In genomic region chr6:34961082-34961481, GRCh38 we compare ENCODE assay signal across 17 cellular contexts.
DNase-seq lines count a peak whose midpoint lies in the region; ATAC-seq and TF ChIP-seq lines count a peak whose summit lies in the region.
"Had no signal": no experiment of that assay in that cellular context is flagged by ENCODE, and none has a peak within 500 bp of the region (broad histone marks: within the 10 kb centered on the region; RNA-seq: fewer than 3 reads in every experiment).

No MANE protein-coding gene starts in this region.

- no peak overlapping the region for H3K4me3 Mint-ChIP-seq in nephron progenitor cell
- H3K4me3 Mint-ChIP-seq: CD4-positive, CD25-positive, alpha-beta regulatory T cell; HFFc6 had no signal

- peaks cover 92% of the 10 kb centered on the region for H3K4me1 ChIP-seq in left ventricle myocardium inferior
- peaks cover 0 to 66% of the 10 kb centered on the region in 2 donors for H3K4me1 ChIP-seq in right atrium auricular region
- H3K4me1 ChIP-seq in upper lobe of left lung = peaks cover 34 to 52% (median 47%) of the 10 kb centered on the region in 4 donors
- H3K4me1 ChIP-seq: A549 had no signal

- no peaks in the 10 kb centered on the region for H3K36me3 Mint-ChIP-seq in nephron progenitor cell (ENCODE audit: low read depth)

- ATAC-seq in Right ventricle myocardium inferior (no peak), upper lobe of left lung (ENCODE audit: low FRiP score in 2 of 2) (no peak)
- ATAC-seq: A549 had no signal

- peaks cover 4% of the 10 kb centered on the region for H3K27me3 Mint-ChIP-seq in nephron progenitor cell (ENCODE audit: low read depth, poor library complexity)
- H3K27me3 Mint-ChIP-seq: CD4-positive, CD25-positive, alpha-beta regulatory T cell had no signal

- intact Hi-C loops in left ventricle myocardium inferior (cut with micrococcal nuclease) = no loop called here
- intact Hi-C loops in Right ventricle myocardium inferior (cut with DNase I) = no loop called here

- H3K27ac ChIP-seq in left ventricle myocardium inferior (replicated peaks) (peak overlapping the region; percentile 76), right atrium auricular region (peak overlapping the region; percentile 31 to 37), upper lobe of left lung (peak overlapping the region; percentile 2 to 67 (median 39))
- H3K27ac ChIP-seq: A549 had no signal

- H3K9me3 Mint-ChIP-seq in nephron progenitor cell = no peaks in the 10 kb centered on the region
- H3K9me3 Mint-ChIP-seq: CD4-positive, CD25-positive, alpha-beta regulatory T cell; HFFc6 had no signal

- TF ChIP-seq CTCF in left ventricle myocardium inferior (IDR thresholded peaks at IDR 0.05; ENCODE audit: borderline replicate concordance) = no peak
- TF ChIP-seq CTCF in right atrium auricular region (IDR thresholded peaks at IDR 0.05) = no peak
- TF ChIP-seq CTCF in nephron progenitor cell (IDR thresholded peaks at IDR 0.05) = no peak
- TF ChIP-seq CTCF in upper lobe of left lung (IDR thresholded peaks at IDR 0.05) = no peak

- H3K27me3 ChIP-seq in left ventricle myocardium inferior (ENCODE audit: low read depth) (no peaks in the 10 kb centered on the region), right atrium auricular region (no peaks in the 10 kb centered on the region), upper lobe of left lung (no peaks in the 10 kb centered on the region)
- H3K27me3 ChIP-seq: MG63 had no signal

- H3K4me3 ChIP-seq in left ventricle myocardium inferior (no peak overlapping the region), right atrium auricular region (no peak overlapping the region), upper lobe of left lung (no peak overlapping the region)
- H3K4me3 ChIP-seq: A549, MG63 had no signal

- DNase-seq in left ventricle myocardium inferior (no peak), Right ventricle myocardium inferior (ENCODE audit: missing footprints) (no peak), right atrium auricular region (ENCODE audit: low spot score) (no peak), nephron progenitor cell (no peak), upper lobe of left lung (no peak), T1000 (lab: John Stamatoyannopoulos, UW) (no peak)
- DNase-seq in activated CD4-positive, CD25-positive, alpha-beta regulatory T cell treated with anti-CD3 and anti-CD28 coated beads, Interleukin-2, amount 50 U/mL, for 72 hours = no peak
- DNase-seq in stimulated activated CD8-positive, alpha-beta memory T cell treated with anti-CD3 and anti-CD28 coated beads, Interleukin-4, amount 100 ng/mL, for 48 hours = no peak
- DNase-seq: Calu3, HFFc6, MG63, NCI-H1105 treated with DMSO at 0.1 percent for 48 hours, NCI-H187 treated with DMSO at 0.1 percent for 48 hours, NCI-H446, NCI-H748 treated with DMSO at 0.1 percent for 48 hours had no signal

- no peak for TF ChIP-seq POLR2A in upper lobe of left lung (IDR thresholded peaks at IDR 0.05)

- H3K36me3 ChIP-seq in left ventricle myocardium inferior = no peaks in the 10 kb centered on the region
- H3K36me3 ChIP-seq in right atrium auricular region = no peaks in the 10 kb centered on the region
- no peaks in the 10 kb centered on the region for H3K36me3 ChIP-seq in upper lobe of left lung
- H3K36me3 ChIP-seq: MG63 had no signal

- peaks cover 9% of the 10 kb centered on the region for H3K4me1 Mint-ChIP-seq in nephron progenitor cell

- peaks cover 7% of the 10 kb centered on the region for H3K9me3 ChIP-seq in left ventricle myocardium inferior (replicated peaks)
- peaks cover 0 to 4% of the 10 kb centered on the region in 2 donors for H3K9me3 ChIP-seq in right atrium auricular region
- H3K9me3 ChIP-seq in upper lobe of left lung = no peaks in the 10 kb centered on the region
- H3K9me3 ChIP-seq: A549, MG63 had no signal

- H3K27ac Mint-ChIP-seq in nephron progenitor cell = peak overlapping the region; percentile 90
- H3K27ac Mint-ChIP-seq: HFFc6 had no signal

- WGBS in upper lobe of left lung, 2 donors = 62 to 64% methylated on average over 2 of the region's 2 CpGs

- no peak for TF ChIP-seq EP300 in upper lobe of left lung (IDR thresholded peaks at IDR 0.05)
